Comparison of ENCODE assay signal across 8 cellular contexts in the genomic region with DNA sequence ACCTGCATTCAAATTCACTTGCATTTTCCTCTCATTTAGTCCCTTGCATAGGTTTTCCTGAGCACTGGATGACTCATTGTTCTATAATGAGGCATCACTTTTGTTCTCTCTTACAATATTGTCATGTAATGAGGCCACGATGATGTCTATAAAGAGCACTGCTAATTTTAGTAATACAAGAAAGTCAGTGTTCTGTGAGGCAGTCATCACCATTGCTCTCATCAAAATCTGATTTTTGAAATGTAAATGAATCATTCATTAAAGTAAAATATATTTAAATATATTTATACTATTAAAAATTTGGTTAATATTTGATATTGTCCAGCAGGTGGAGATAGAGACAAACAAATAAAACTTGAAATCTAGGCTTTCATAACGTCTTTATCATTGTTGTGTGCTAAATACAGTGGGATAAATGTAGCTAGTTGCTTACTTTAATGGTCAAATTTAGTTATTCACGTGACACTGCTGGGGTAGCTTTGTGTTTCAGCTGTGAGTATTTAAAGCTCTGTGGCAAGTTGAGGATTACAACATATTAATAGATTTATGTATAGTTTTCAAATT. TPM values are rescaled to one million over a fixed set of nuclear protein-coding genes. Genes with fewer than 3 reads are reported as not detected.
DNase-seq lines count a peak whose midpoint lies in the region; ATAC-seq, FAIRE-seq and TF ChIP-seq lines count a peak whose summit lies in the region.

No MANE protein-coding gene starts in this region.

- in situ Hi-C loops in gastrocnemius medialis (cut with MboI; ENCODE audit: low sequenced_read_pairs in 4 of 4), result loop anchor here in 2 of 4 donors (5.0 to 25.0 kb wide), 4 partner anchors 94 to 819 kb away; no protein-coding TSS in a partner anchor

- no peak overlapping the region for H3K27ac Mint-ChIP-seq in activated CD4-positive, alpha-beta T cell treated with anti-CD3 and anti-CD28 coated beads, Interleukin-2, amount 10 ng/mL, durations not matched to agents 7 days and 5 days

- H3K4me2 ChIP-seq in SU-DHL-6 (ENCODE audit: low read depth, low read length, poor library complexity, severe bottlenecking), result peak overlapping the region; percentile 8

- H3K36me3 Mint-ChIP-seq in activated CD4-positive, alpha-beta T cell treated with anti-CD3 and anti-CD28 coated beads, Interleukin-2, amount 10 ng/mL, durations not matched to agents 7 days and 5 days (ENCODE audit: low read depth), result peaks cover 18% of the 10 kb centered on the region

- ATAC-seq in HG03378 (IDR thresholded peaks at IDR 0.05; ENCODE audit: unreplicated experiment), result peak; percentile 37
- peak; percentile 73 to 80 for ATAC-seq in gastrocnemius medialis

- no peaks in the 10 kb centered on the region for H4K20me1 ChIP-seq in SU-DHL-6 (ENCODE audit: low read depth, low read length)

- H2AFZ ChIP-seq in SU-DHL-6 (ENCODE audit: low read depth, low read length, severe bottlenecking), result no peak overlapping the region

- H3K79me2 ChIP-seq in SU-DHL-6 (ENCODE audit: insufficient read depth, low read length), result no peaks in the 10 kb centered on the region

- no peak overlapping the region for H3K27ac ChIP-seq in SU-DHL-6 (ENCODE audit: low read depth, low read length)
- no peak overlapping the region for H3K27ac ChIP-seq in gastrocnemius medialis

- peaks cover 28% of the 10 kb centered on the region for H3K36me3 ChIP-seq in SU-DHL-6 (ENCODE audit: low read length)
- no peaks in the 10 kb centered on the region for H3K36me3 ChIP-seq in gastrocnemius medialis

- no peaks in the 10 kb centered on the region for H3K9me2 ChIP-seq in SU-DHL-6 (replicated peaks; ENCODE audit: insufficient read depth, low read length)

- H3K27me3 ChIP-seq in SU-DHL-6 (ENCODE audit: low read length) (no peaks in the 10 kb centered on the region), gastrocnemius medialis (no peaks in the 10 kb centered on the region)

- H3K9ac ChIP-seq in SU-DHL-6 (ENCODE audit: low read length), result no peak overlapping the region

- H3K4me3 Mint-ChIP-seq in activated CD4-positive, alpha-beta T cell treated with anti-CD3 and anti-CD28 coated beads, Interleukin-2, amount 10 ng/mL, durations not matched to agents 7 days and 5 days, result no peak overlapping the region

- H3K4me3 ChIP-seq in SU-DHL-6 (ENCODE audit: insufficient read depth, low read length, poor library complexity, severe bottlenecking), result no peak overlapping the region
- no peak overlapping the region for H3K4me3 ChIP-seq in gastrocnemius medialis

- H3K4me1 Mint-ChIP-seq in activated CD4-positive, alpha-beta T cell treated with anti-CD3 and anti-CD28 coated beads, Interleukin-2, amount 10 ng/mL, durations not matched to agents 7 days and 5 days, result peaks cover 6% of the 10 kb centered on the region

- POLR2A ChIA-PET in activated CD4-positive, alpha-beta T cell treated with anti-CD3 and anti-CD28 coated beads, Interleukin-2, amount 10 ng/mL, durations not matched to agents 7 days and 5 days (lab: Charles Lee), result no interaction called here

- peaks cover 41% of the 10 kb centered on the region for H3F3A ChIP-seq in SU-DHL-6 (ENCODE audit: insufficient read depth)

- H3K9me3 Mint-ChIP-seq in activated CD4-positive, alpha-beta T cell treated with anti-CD3 and anti-CD28 coated beads, Interleukin-2, amount 10 ng/mL, durations not matched to agents 7 days and 5 days, result no peaks in the 10 kb centered on the region

- DNase-seq in NCI-H2029 (lab: John Stamatoyannopoulos, UW) (peak; percentile 15), NCI-H2029 treated with DMSO at 0.1 percent for 48 hours (lab: John Stamatoyannopoulos, UW) (no peak), frontal cortex (ENCODE audit: low spot score in 2 of 2) (peak; percentile 9 to 11), gastrocnemius medialis (no peak), NCI-H1048 (lab: John Stamatoyannopoulos, UW) (no peak)
- DNase-seq in activated CD4-positive, alpha-beta T cell treated with anti-CD3 and anti-CD28 coated beads, Interleukin-2, amount 10 ng/mL, durations not matched to agents 7 days and 5 days, result no peak

- intact Hi-C loops in gastrocnemius medialis (cut with DNase I; ENCODE audit: low total_unique reads), result loop anchor here (1.0 to 5.0 kb wide), 2 partner anchors 99 to 174 kb away; no protein-coding TSS in a partner anchor

- H3K9me3 ChIP-seq in SU-DHL-6 (ENCODE audit: insufficient read depth, low read length) (no peaks in the 10 kb centered on the region), gastrocnemius medialis (no peaks in the 10 kb centered on the region)

- CTCF ChIA-PET in activated CD4-positive, alpha-beta T cell treated with anti-CD3 and anti-CD28 coated beads, Interleukin-2, amount 10 ng/mL, durations not matched to agents 7 days and 5 days (lab: Charles Lee), result interaction anchor here (0.6 to 1.6 kb wide), 14 partner anchors 8 to 176 kb away, joined by 3 to 5 read pairs (median 3); no protein-coding TSS in a partner anchor

- H3K4me1 ChIP-seq in gastrocnemius medialis, result peaks cover 6 to 10% of the 10 kb centered on the region in 2 donors

- TF ChIP-seq CTCF in SU-DHL-6 (IDR thresholded peaks at IDR 0.05; ENCODE audit: insufficient read depth, low read length, poor library complexity, severe bottlenecking) (peak; percentile 17), gastrocnemius medialis (IDR thresholded peaks at IDR 0.05 in 4 of 5, conservative IDR thresholded peaks at IDR 0.05 in 1 of 5) (peak in 4 of 5 experiments; percentile 37 to 60 (median 48))

- H3K27me3 Mint-ChIP-seq in activated CD4-positive, alpha-beta T cell treated with anti-CD3 and anti-CD28 coated beads, Interleukin-2, amount 10 ng/mL, durations not matched to agents 7 days and 5 days, result no peaks in the 10 kb centered on the region

- FAIRE-seq in frontal cortex (lab: Jason Lieb, UNC), result peak; percentile 99

- no peak for TF ChIP-seq POLR2A in gastrocnemius medialis (IDR thresholded peaks at IDR 0.05)

RNA-seq across cellular contexts. Expression of gene HMGB2, which starts 15.4 kb away (rescaled TPM):
- 22.0 TPM for total RNA-seq in frontal cortex
- 10 to 100 TPM in 3 of 4 donors, 1 to 10 TPM in 1; 4.1 to 61.6 (median 21.2) TPM for total RNA-seq in gastrocnemius medialis
- 1,000 to 10,000 TPM in 1 of 2 experiments, 100 to 1,000 TPM in 1; 975 to 1,039 TPM for total RNA-seq in activated CD4-positive, alpha-beta T cell treated with anti-CD3 and anti-CD28 coated beads, Interleukin-2, amount 10 ng/mL, durations not matched to agents 7 days and 5 days

RNA-seq across cellular contexts. Expression of gene SAP30, which starts 52.0 kb away (rescaled TPM):
- total RNA-seq in frontal cortex (20.4 TPM), gastrocnemius medialis (10 to 100 TPM; 13.3 to 24.8 (median 18.2) TPM)
- total RNA-seq in activated CD4-positive, alpha-beta T cell treated with anti-CD3 and anti-CD28 coated beads, Interleukin-2, amount 10 ng/mL, durations not matched to agents 7 days and 5 days, result 10 to 100 TPM; 15.2 to 22.0 TPM

Comparison
In these comparisons a context has a peak if more than half of its experiments do, and no peak if none do; other contexts are left out.
1. DNase-seq: peak in NCI-H2029 (single experiment) and frontal cortex (2 of 2); none in NCI-H2029 treated with DMSO at 0.1 percent for 48 hours (single experiment), gastrocnemius medialis (0 of 2), NCI-H1048 (single experiment) and activated CD4-positive, alpha-beta T cell treated with anti-CD3 and anti-CD28 coated beads, Interleukin-2, amount 10 ng/mL, durations not matched to agents 7 days and 5 days (single experiment).
2. RNA of gene HMGB2, which starts 15.4 kb away (total RNA-seq): 975 to 1,039 TPM in activated CD4-positive, alpha-beta T cell treated with anti-CD3 and anti-CD28 coated beads, Interleukin-2, amount 10 ng/mL, durations not matched to agents 7 days and 5 days; 4.1 to 61.6 TPM in gastrocnemius medialis and 22.0 TPM in frontal cortex (single experiment); every median in the first group is over 10 times any median in the second.